Comparison of ENCODE assay signal across 8 cellular contexts in the genomic region with DNA sequence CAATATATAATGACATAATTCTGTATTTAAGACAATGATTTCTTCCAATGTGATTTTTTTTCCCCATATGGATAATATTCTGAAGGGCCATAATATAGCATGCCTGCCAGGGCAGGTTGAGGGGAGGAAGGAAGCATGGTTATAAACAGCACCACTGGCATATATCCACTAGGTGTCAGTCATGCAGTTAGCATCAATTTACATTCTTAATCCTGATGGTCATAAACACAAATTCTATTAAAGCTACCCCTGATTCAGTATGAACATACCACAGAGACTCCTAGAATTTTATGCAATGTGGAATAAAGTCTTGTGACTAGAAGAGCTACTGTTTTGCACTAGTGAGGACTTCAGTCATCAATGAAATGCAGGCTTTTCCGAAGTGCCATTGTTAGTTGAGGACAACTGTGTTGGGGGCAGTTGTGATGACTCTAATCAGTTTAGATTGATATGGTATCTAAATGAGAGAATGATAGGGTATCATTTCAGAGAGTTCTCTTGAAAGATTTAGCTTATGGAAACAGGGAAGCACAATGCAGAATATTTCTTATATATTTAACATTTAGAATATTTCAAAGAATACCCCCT.
DNase-seq lines count a peak whose midpoint lies in the region; ATAC-seq and TF ChIP-seq lines count a peak whose summit lies in the region.

No MANE protein-coding gene starts in this region.

- H3K9me3 ChIP-seq in HAP-1: no peaks in the 10 kb centered on the region

- no peaks in the 10 kb centered on the region for H3K36me3 ChIP-seq in HAP-1 (replicated peaks)

- no peak overlapping the region for H3K4me3 ChIP-seq in HAP-1

- no peak for ATAC-seq in GM18505 (IDR thresholded peaks at IDR 0.05; ENCODE audit: unreplicated experiment)

- DNase-seq in ACHN (peak; percentile 75), GM04504 (ENCODE audit: low read depth) (peak; percentile 28), HAP-1 (ENCODE audit: low spot score in 2 of 2) (peak; percentile 60 to 85), LHCN-M2 (ENCODE audit: low read depth) (peak; percentile 59), OCI-M1 (lab: John Stamatoyannopoulos, UW) (peak; percentile 83), chondrocyte (ENCODE audit: low spot score) (no peak), lung microvascular endothelial cell (ENCODE audit: low read depth in 2 of 2) (peak; percentile 83 to 85)

- no peaks in the 10 kb centered on the region for H3K9me3 Mint-ChIP-seq in chondrocyte (ENCODE audit: low read depth)

- no peak for TF ChIP-seq POLR2A in GM18505 (IDR thresholded peaks at IDR 0.05; ENCODE audit: borderline replicate concordance, extremely low read depth, insufficient read depth, insufficient read length)

- peaks cover 36% of the 10 kb centered on the region for H3K27me3 Mint-ChIP-seq in chondrocyte (ENCODE audit: low read depth)

- H3K4me1 ChIP-seq in HAP-1: peaks cover 32% of the 10 kb centered on the region

- H3K4me3 Mint-ChIP-seq in chondrocyte (ENCODE audit: unreplicated experiment): no peak overlapping the region

- H3K27me3 ChIP-seq in HAP-1 (ENCODE audit: low read depth): no peaks in the 10 kb centered on the region

- in situ Hi-C loops in ACHN (cut with HindIII; ENCODE audit: low pct_ligation_motif_present, low pct_unique_long_range_greater_than_20kb, low sequenced_read_pairs) (no loop called here), HAP-1 (cut with MboI; ENCODE audit: low sequenced_read_pairs) (loop anchor here (10.0 to 25.0 kb wide), 4 partner anchors 360 to 803 kb away; no protein-coding TSS in a partner anchor)

- H3K27ac Mint-ChIP-seq in chondrocyte (ENCODE audit: unreplicated experiment): no peak overlapping the region

- TF ChIP-seq CTCF in chondrocyte (IDR thresholded peaks at IDR 0.05): peak; percentile 94

- H3K36me3 Mint-ChIP-seq in chondrocyte (ENCODE audit: low read depth): no peaks in the 10 kb centered on the region

- H3K4me1 Mint-ChIP-seq in chondrocyte (ENCODE audit: low read depth): no peaks in the 10 kb centered on the region
